ENCODE assay signal across 2 cellular contexts in the genomic region with DNA sequence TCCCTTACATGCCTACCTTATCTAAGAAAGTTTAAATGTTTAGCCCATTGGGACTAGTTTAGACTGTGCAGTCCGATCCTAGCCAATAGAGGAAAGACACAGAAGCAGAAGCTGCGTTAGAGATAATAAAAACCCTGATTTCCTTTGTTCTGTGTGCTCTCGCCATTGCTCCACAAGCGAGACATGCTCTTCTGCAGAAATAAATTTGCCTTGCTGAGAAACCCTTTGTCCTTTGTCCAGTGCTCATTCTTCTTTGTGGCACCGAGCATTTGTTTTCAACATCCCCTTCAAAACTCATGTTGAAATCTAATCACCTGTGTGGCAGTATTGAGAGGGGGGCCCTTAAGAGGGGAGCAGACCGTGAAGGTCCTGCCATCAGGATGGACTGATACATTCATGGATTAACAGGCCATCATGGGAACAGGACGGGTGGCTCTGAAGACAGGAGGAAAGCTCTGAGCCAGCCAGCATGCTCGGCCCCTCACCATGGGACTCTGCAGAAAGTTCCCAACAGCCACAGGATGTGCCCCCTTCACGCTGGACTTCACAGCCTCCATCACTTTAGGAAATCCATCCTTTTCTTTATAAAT.
A peak's percentile ranks its signal among the peaks of the same experiment; 100 is the strongest.
TF ChIP-seq lines count a peak whose summit lies in the region.

No MANE protein-coding gene starts in this region.

TF ChIP-seq in HepG2, 621 proteins besides CTCF, POLR2A, EP300 and RAD21 (continued from another document):
- TF ChIP-seq, protein P1, sequence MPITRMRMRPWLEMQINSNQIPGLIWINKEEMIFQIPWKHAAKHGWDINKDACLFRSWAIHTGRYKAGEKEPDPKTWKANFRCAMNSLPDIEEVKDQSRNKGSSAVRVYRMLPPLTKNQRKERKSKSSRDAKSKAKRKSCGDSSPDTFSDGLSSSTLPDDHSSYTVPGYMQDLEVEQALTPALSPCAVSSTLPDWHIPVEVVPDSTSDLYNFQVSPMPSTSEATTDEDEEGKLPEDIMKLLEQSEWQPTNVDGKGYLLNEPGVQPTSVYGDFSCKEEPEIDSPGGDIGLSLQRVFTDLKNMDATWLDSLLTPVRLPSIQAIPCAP (CRISPR knock-in tag; IDR thresholded peaks at IDR 0.05; ENCODE audit: low read depth): no peak

TF ChIP-seq in HEK293, 187 proteins besides CTCF, POLR2A, EP300 and RAD21 (continued from another document):
- TF ChIP-seq, protein P2, sequence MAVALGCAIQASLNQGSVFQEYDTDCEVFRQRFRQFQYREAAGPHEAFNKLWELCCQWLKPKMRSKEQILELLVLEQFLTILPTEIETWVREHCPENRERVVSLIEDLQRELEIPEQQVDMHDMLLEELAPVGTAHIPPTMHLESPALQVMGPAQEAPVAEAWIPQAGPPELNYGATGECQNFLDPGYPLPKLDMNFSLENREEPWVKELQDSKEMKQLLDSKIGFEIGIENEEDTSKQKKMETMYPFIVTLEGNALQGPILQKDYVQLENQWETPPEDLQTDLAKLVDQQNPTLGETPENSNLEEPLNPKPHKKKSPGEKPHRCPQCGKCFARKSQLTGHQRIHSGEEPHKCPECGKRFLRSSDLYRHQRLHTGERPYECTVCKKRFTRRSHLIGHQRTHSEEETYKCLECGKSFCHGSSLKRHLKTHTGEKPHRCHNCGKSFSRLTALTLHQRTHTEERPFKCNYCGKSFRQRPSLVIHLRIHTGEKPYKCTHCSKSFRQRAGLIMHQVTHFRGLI (tag by site-specific recombination; IDR thresholded peaks at IDR 0.05): no peak
- TF ChIP-seq ZNF529 (tag by site-specific recombination; IDR thresholded peaks at IDR 0.05; ENCODE audit: insufficient replicate concordance) (no peak), HOXC10 (CRISPR knock-in tag; IDR thresholded peaks at IDR 0.05) (no peak), GLI2 (tag by site-specific recombination; IDR thresholded peaks at IDR 0.05; ENCODE audit: borderline replicate concordance, low read depth) (no peak), SETDB1 (IDR thresholded peaks at IDR 0.05; ENCODE audit: insufficient read length, low read length) (peak; percentile 99), HOXD13 (CRISPR knock-in tag; IDR thresholded peaks at IDR 0.05; ENCODE audit: borderline replicate concordance) (no peak), TRIM28 (IDR thresholded peaks at IDR 0.05; ENCODE audit: borderline replicate concordance, low read length) (peak; percentile 99; the same call in 1 of the 2 replicates)
- TF ChIP-seq, protein P3, sequence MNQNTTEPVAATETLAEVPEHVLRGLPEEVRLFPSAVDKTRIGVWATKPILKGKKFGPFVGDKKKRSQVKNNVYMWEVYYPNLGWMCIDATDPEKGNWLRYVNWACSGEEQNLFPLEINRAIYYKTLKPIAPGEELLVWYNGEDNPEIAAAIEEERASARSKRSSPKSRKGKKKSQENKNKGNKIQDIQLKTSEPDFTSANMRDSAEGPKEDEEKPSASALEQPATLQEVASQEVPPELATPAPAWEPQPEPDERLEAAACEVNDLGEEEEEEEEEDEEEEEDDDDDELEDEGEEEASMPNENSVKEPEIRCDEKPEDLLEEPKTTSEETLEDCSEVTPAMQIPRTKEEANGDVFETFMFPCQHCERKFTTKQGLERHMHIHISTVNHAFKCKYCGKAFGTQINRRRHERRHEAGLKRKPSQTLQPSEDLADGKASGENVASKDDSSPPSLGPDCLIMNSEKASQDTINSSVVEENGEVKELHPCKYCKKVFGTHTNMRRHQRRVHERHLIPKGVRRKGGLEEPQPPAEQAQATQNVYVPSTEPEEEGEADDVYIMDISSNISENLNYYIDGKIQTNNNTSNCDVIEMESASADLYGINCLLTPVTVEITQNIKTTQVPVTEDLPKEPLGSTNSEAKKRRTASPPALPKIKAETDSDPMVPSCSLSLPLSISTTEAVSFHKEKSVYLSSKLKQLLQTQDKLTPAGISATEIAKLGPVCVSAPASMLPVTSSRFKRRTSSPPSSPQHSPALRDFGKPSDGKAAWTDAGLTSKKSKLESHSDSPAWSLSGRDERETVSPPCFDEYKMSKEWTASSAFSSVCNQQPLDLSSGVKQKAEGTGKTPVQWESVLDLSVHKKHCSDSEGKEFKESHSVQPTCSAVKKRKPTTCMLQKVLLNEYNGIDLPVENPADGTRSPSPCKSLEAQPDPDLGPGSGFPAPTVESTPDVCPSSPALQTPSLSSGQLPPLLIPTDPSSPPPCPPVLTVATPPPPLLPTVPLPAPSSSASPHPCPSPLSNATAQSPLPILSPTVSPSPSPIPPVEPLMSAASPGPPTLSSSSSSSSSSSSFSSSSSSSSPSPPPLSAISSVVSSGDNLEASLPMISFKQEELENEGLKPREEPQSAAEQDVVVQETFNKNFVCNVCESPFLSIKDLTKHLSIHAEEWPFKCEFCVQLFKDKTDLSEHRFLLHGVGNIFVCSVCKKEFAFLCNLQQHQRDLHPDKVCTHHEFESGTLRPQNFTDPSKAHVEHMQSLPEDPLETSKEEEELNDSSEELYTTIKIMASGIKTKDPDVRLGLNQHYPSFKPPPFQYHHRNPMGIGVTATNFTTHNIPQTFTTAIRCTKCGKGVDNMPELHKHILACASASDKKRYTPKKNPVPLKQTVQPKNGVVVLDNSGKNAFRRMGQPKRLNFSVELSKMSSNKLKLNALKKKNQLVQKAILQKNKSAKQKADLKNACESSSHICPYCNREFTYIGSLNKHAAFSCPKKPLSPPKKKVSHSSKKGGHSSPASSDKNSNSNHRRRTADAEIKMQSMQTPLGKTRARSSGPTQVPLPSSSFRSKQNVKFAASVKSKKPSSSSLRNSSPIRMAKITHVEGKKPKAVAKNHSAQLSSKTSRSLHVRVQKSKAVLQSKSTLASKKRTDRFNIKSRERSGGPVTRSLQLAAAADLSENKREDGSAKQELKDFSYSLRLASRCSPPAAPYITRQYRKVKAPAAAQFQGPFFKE (tag by site-specific recombination; IDR thresholded peaks at IDR 0.05; ENCODE audit: borderline replicate concordance): no peak
- TF ChIP-seq, protein P4, sequence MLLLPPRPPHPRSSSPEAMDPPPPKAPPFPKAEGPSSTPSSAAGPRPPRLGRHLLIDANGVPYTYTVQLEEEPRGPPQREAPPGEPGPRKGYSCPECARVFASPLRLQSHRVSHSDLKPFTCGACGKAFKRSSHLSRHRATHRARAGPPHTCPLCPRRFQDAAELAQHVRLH (tag by site-specific recombination; IDR thresholded peaks at IDR 0.05): no peak
TF ChIP-seq in HEK293: peak in this region for 2.
